Comparison of ENCODE assay signal across 2 cellular contexts in the genomic region with DNA sequence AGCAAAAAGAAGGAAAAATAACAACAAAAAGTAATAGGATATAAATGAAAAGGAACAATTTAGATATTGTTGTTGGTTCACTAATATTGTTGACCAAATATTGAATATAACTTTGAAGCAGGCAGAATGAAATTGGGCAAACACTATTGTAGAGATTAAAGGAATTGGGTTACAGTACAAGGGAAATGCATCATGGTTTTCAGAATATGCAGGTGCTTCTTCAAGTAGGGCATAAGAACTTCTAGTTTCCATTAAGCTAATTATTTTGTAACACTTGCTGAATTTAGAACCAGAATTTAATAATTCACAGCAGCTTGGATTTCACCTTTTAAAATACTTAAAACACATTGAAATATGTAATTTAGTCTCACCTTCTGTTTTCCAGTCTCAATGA.
TF ChIP-seq lines count a peak whose summit lies in the region.

No MANE protein-coding gene starts in this region.

TF ChIP-seq in HepG2, 621 proteins besides CTCF, POLR2A, EP300 and RAD21 (continues in another document):
- no peak for TF ChIP-seq CBFB (CRISPR knock-in tag; IDR thresholded peaks at IDR 0.05)
- TF ChIP-seq, protein P1, sequence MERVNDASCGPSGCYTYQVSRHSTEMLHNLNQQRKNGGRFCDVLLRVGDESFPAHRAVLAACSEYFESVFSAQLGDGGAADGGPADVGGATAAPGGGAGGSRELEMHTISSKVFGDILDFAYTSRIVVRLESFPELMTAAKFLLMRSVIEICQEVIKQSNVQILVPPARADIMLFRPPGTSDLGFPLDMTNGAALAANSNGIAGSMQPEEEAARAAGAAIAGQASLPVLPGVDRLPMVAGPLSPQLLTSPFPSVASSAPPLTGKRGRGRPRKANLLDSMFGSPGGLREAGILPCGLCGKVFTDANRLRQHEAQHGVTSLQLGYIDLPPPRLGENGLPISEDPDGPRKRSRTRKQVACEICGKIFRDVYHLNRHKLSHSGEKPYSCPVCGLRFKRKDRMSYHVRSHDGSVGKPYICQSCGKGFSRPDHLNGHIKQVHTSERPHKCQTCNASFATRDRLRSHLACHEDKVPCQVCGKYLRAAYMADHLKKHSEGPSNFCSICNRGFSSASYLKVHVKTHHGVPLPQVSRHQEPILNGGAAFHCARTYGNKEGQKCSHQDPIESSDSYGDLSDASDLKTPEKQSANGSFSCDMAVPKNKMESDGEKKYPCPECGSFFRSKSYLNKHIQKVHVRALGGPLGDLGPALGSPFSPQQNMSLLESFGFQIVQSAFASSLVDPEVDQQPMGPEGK (CRISPR knock-in tag; IDR thresholded peaks at IDR 0.05) = no peak
- TF ChIP-seq, protein P2, sequence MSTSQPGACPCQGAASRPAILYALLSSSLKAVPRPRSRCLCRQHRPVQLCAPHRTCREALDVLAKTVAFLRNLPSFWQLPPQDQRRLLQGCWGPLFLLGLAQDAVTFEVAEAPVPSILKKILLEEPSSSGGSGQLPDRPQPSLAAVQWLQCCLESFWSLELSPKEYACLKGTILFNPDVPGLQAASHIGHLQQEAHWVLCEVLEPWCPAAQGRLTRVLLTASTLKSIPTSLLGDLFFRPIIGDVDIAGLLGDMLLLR (CRISPR knock-in tag; IDR thresholded peaks at IDR 0.05) = no peak
- TF ChIP-seq HNF4G (IDR thresholded peaks at IDR 0.05; ENCODE audit: borderline replicate concordance, low read depth, low read length) = no peak
- no peak for TF ChIP-seq HNF4G (CRISPR knock-in tag; IDR thresholded peaks at IDR 0.05; ENCODE audit: borderline replicate concordance, low read depth)
- TF ChIP-seq, protein P3, sequence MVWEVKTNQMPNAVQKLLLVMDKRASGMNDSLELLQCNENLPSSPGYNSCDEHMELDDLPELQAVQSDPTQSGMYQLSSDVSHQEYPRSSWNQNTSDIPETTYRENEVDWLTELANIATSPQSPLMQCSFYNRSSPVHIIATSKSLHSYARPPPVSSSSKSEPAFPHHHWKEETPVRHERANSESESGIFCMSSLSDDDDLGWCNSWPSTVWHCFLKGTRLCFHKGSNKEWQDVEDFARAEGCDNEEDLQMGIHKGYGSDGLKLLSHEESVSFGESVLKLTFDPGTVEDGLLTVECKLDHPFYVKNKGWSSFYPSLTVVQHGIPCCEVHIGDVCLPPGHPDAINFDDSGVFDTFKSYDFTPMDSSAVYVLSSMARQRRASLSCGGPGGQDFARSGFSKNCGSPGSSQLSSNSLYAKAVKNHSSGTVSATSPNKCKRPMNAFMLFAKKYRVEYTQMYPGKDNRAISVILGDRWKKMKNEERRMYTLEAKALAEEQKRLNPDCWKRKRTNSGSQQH (CRISPR knock-in tag; IDR thresholded peaks at IDR 0.05; ENCODE audit: low read depth) = no peak
- TF ChIP-seq JUND (CRISPR knock-in tag; IDR thresholded peaks at IDR 0.05) = no peak
- TF ChIP-seq, protein P4, sequence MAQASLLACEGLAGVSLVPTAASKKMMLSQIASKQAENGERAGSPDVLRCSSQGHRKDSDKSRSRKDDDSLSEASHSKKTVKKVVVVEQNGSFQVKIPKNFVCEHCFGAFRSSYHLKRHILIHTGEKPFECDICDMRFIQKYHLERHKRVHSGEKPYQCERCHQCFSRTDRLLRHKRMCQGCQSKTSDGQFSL (CRISPR knock-in tag; IDR thresholded peaks at IDR 0.05) = no peak

TF ChIP-seq in GM23338, 12 proteins besides CTCF, POLR2A, EP300 and RAD21:
- TF ChIP-seq JUNB (IDR thresholded peaks at IDR 0.05; ENCODE audit: unreplicated experiment) (no peak), CREB1 (CRISPR knock-in tag; IDR thresholded peaks at IDR 0.05; ENCODE audit: low read depth) (no peak), EZH2 (IDR thresholded peaks at IDR 0.05; ENCODE audit: low read depth, unreplicated experiment) (no peak), NANOG (IDR thresholded peaks at IDR 0.05; ENCODE audit: borderline replicate concordance) (no peak), EZH2phosphoT487 (IDR thresholded peaks at IDR 0.05; ENCODE audit: unreplicated experiment) (no peak)
